17 cellular contexts compared by ENCODE assay signal in the genomic region with DNA sequence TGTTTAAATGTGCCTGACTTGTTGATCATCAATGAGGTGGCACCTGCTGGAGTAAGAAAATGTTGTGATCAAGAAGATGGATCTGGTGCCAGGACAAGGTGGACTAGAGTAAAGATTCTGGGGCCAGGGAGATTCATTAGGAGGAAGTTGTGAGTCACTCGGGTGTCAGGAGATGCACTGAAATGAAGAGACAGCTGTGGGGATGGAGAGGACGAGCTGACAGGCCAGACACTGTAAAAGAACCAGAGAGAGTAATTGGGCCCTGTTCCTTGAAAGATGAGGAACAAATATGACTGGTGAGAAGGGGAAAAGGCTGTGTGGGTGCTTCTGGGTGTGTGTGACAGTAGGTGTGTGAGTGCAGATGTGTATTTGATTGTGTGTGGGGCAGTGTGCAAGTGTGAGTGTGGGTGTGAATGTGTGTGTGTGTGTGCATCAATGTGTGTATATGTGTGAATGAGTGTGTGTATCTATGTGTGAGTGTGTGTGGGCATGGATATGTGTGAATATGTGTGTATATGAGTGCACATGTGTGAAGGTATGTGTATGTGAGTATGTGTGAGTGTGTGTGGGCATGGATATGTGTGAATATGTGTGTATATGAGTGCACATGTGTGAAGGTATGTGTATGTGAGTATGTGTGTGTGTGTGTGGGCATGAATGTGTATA.
"Had no signal": no experiment of that assay in that cellular context is flagged by ENCODE, and none has a peak within 500 bp of the region (broad histone marks: within the 10 kb centered on the region; RNA-seq: fewer than 3 reads in every experiment).

No MANE protein-coding gene starts in this region.

- H3K27me3 ChIP-seq: adrenal gland, cardiac muscle cell, gastrocnemius medialis, heart left ventricle, ovary, spleen had no signal

- H3K4me3 ChIP-seq: adrenal gland, cardiac muscle cell, gastrocnemius medialis, heart left ventricle, ovary, spleen had no signal

- DNase-seq: activated CD4-positive, alpha-beta T cell treated with anti-CD3 and anti-CD28 coated beads for 4 hours; activated CD8-positive, alpha-beta memory T cell treated with anti-CD3 and anti-CD28 coated beads, Interleukin-2, amount 50 U/mL, for 4 hours; activated CD8-positive, alpha-beta T cell treated with anti-CD3 and anti-CD28 coated beads for 36 hours; activated effector memory CD4-positive, alpha-beta T cell treated with anti-CD3 and anti-CD28 coated beads, Interleukin-2, amount 50 U/mL, for 16 hours; activated T-cell treated with anti-CD3 and anti-CD28 coated beads, Interleukin-2, amount 50 U/mL, for 48 hours; adrenal gland; endodermal cell; gastrocnemius medialis; heart left ventricle; immature natural killer cell; nephron progenitor cell; ovary; spleen; stimulated activated naive CD8-positive, alpha-beta T cell treated with anti-CD3 and anti-CD28 coated beads, Interleukin-15, amount 100 ng/mL, for 72 hours had no signal

- H3K36me3 ChIP-seq: adrenal gland, cardiac muscle cell, gastrocnemius medialis, heart left ventricle, ovary, spleen had no signal

- H3K27ac ChIP-seq: adrenal gland, cardiac muscle cell, gastrocnemius medialis, heart left ventricle, ovary, spleen had no signal

- ATAC-seq: activated CD8-positive, alpha-beta T cell treated with anti-CD3 and anti-CD28 coated beads for 36 hours; gastrocnemius medialis; heart left ventricle; sciatic nerve; stimulated activated naive CD8-positive, alpha-beta T cell treated with anti-CD3 and anti-CD28 coated beads, Interleukin-15, amount 100 ng/mL, for 72 hours; WTC11 had no signal

- H3K9me3 ChIP-seq: adrenal gland, gastrocnemius medialis, ovary had no signal
